ENCODE assay signal across 22 cellular contexts in genomic region chr21:32514275-32515055, GRCh38.
DNase-seq lines count a peak whose midpoint lies in the region; ATAC-seq and TF ChIP-seq lines count a peak whose summit lies in the region.
"Had no signal": no experiment of that assay in that cellular context is flagged by ENCODE, and none has a peak within 500 bp of the region (broad histone marks: within the 10 kb centered on the region; RNA-seq: fewer than 3 reads in every experiment).

No MANE protein-coding gene starts in this region.

- no peak overlapping the region for H3K18ac ChIP-seq in IMR-90 (ENCODE audit: low read depth, low read length)

- H3K4me2 ChIP-seq in IMR-90 (ENCODE audit: low read depth, low read length): no peak overlapping the region

- no peaks in the 10 kb centered on the region for H4K20me1 ChIP-seq in IMR-90 (ENCODE audit: insufficient read depth, low read length)

- H3K27ac Mint-ChIP-seq in activated T-helper 17 cell treated with anti-CD3 and anti-CD28 coated beads, Interleukin-2, amount 50 U/mL, for 72 hours: peak overlapping the region; percentile 56
- no peak overlapping the region for H3K27ac Mint-ChIP-seq in activated T-cell treated with anti-CD3 and anti-CD28 coated beads, Interleukin-2, amount 50 U/mL, for 24 hours
- H3K27ac Mint-ChIP-seq: CD14-positive monocyte; HFFc6; T-helper 1 cell treated with Interleukin-12 subunit alpha and Interleukin-12 subunit beta and Interleukin-4 antibody, amounts not matched to agents 30 μg/mL and 1 μg/mL, for 36 hours had no signal

- H3K27me3 ChIP-seq in IMR-90 (ENCODE audit: control insufficient read depth, insufficient read depth, low read length): no peaks in the 10 kb centered on the region
- H3K27me3 ChIP-seq in dorsolateral prefrontal cortex: no peaks in the 10 kb centered on the region
- H3K27me3 ChIP-seq: BE2C, MG63 had no signal

- H2BK15ac ChIP-seq in IMR-90 (ENCODE audit: low read depth, low read length): no peak overlapping the region

- peaks cover 2% of the 10 kb centered on the region; the same call in 1 of the 2 replicates for H3K9me3 ChIP-seq in IMR-90 (ENCODE audit: control insufficient read depth, insufficient read depth, low read length)

- no peak for TF ChIP-seq RAD21 in IMR-90 (IDR thresholded peaks at IDR 0.05; ENCODE audit: low read length)

- intact Hi-C loops in IMR-90 (cut with micrococcal nuclease) (no loop called here), dorsolateral prefrontal cortex (cut with DNase I) (no loop called here)

- no peak for ATAC-seq in IMR-90 (ENCODE audit: low read depth)
- no peak for ATAC-seq in activated T-helper 17 cell treated with anti-CD3 and anti-CD28 coated beads, Interleukin-2, amount 50 U/mL, for 72 hours (replicated peaks)
- no peak for ATAC-seq in HG03159 (IDR thresholded peaks at IDR 0.05; ENCODE audit: unreplicated experiment)

- H2BK20ac ChIP-seq in IMR-90 (ENCODE audit: low read depth, low read length): no peak overlapping the region

- 0 out of 2 replicates have a peak overlapping the region, but pooled peaks have one; percentile 14 for H2AK5ac ChIP-seq in IMR-90 (ENCODE audit: low read depth, low read length)

- H4K5ac ChIP-seq in IMR-90 (ENCODE audit: low read depth, low read length): no peak overlapping the region

- H3K4me3 ChIP-seq in IMR-90 (ENCODE audit: insufficient read depth, low read depth, low read length): no peak overlapping the region
- no peak overlapping the region for H3K4me3 ChIP-seq in dorsolateral prefrontal cortex
- H3K4me3 ChIP-seq: GM23248, MG63 had no signal

- no peaks in the 10 kb centered on the region for H3K79me1 ChIP-seq in IMR-90 (ENCODE audit: low read depth in 1 of 2, low read length in 2 of 2)

- no peak for DNase-seq in IMR-90
- DNase-seq in dorsolateral prefrontal cortex: peak in 1 of 10 donors; percentile 25
- peak in 10 of 49 donors; percentile 3 to 72 (median 13) for DNase-seq in substantia nigra (lab: John Stamatoyannopoulos, UW)
- DNase-seq in NCI-H1092 (lab: John Stamatoyannopoulos, UW): no peak
- no peak for DNase-seq in activated T-cell treated with anti-CD3 and anti-CD28 coated beads, Interleukin-2, amount 50 U/mL, for 24 hours
- DNase-seq: BE2C; Calu3; CD8-positive, alpha-beta memory T cell; GM23248; H7; HFFc6; KG1; MG63; NCI-H1417; NCI-H1694; NCI-H2029 treated with DMSO at 0.1 percent for 48 hours; NCI-H526 treated with DMSO at 0.1 percent for 48 hours; SHP77 treated with DMSO at 0.1 percent for 48 hours had no signal

- H3K4me1 ChIP-seq in IMR-90 (ENCODE audit: control insufficient read depth, insufficient read depth, low read length): peaks cover 4% of the 10 kb centered on the region; the same call in 1 of the 2 replicates
- H3K4me1 ChIP-seq: BE2C had no signal

- BruUV-seq in IMR-90 (replicated peaks; lab: Mats Ljungman, UMichigan): no TSS peak

- POLR2A ChIA-PET in IMR-90 (lab: Charles Lee; ENCODE audit: unreplicated experiment): no interaction called here

- WGBS in IMR-90 (ENCODE audit: extremely low coverage in 2 of 2, insufficient read length in 1 of 2), 2 experiments: no CpG with 5 or more reads among the region's 12 CpGs

- no peak for TF ChIP-seq POLR2A in IMR-90 (IDR thresholded peaks at IDR 0.05; ENCODE audit: low read depth, low read length)

- H3K9ac ChIP-seq in IMR-90 (ENCODE audit: low read depth, low read length): no peak overlapping the region
- H3K9ac ChIP-seq: GM23248 had no signal

- no peak overlapping the region for H4K8ac ChIP-seq in IMR-90 (ENCODE audit: low read depth in 2 of 2, low read length in 2 of 2)

- no peak overlapping the region for H3K4ac ChIP-seq in IMR-90 (ENCODE audit: low read depth, low read length)

- no peak overlapping the region for H3K4me3 Mint-ChIP-seq in activated T-helper 17 cell treated with anti-CD3 and anti-CD28 coated beads, Interleukin-2, amount 50 U/mL, for 72 hours
- no peak overlapping the region for H3K4me3 Mint-ChIP-seq in activated T-cell treated with anti-CD3 and anti-CD28 coated beads, Interleukin-2, amount 50 U/mL, for 24 hours
- H3K4me3 Mint-ChIP-seq: CD14-positive monocyte; CD8-positive, alpha-beta memory T cell; HFFc6; T-helper 1 cell treated with Interleukin-12 subunit alpha and Interleukin-12 subunit beta and Interleukin-4 antibody, amounts not matched to agents 30 μg/mL and 1 μg/mL, for 36 hours had no signal

- no peak overlapping the region for H3K56ac ChIP-seq in IMR-90 (ENCODE audit: extremely low read depth, insufficient read depth, low read length)

- no peaks in the 10 kb centered on the region for H3K4me1 Mint-ChIP-seq in activated T-helper 17 cell treated with anti-CD3 and anti-CD28 coated beads, Interleukin-2, amount 50 U/mL, for 72 hours
- H3K4me1 Mint-ChIP-seq in activated T-cell treated with anti-CD3 and anti-CD28 coated beads, Interleukin-2, amount 50 U/mL, for 24 hours (ENCODE audit: low read depth): peaks cover 5% of the 10 kb centered on the region

- H2BK5ac ChIP-seq in IMR-90 (ENCODE audit: low read depth, low read length, poor library complexity, severe bottlenecking): no peak overlapping the region

- H3K36me3 ChIP-seq in IMR-90 (ENCODE audit: control insufficient read depth, insufficient read depth, low read length): no peaks in the 10 kb centered on the region
- H3K36me3 ChIP-seq: BE2C, MG63 had no signal

- H2BK120ac ChIP-seq in IMR-90 (ENCODE audit: low read depth, low read length): no peak overlapping the region

- no peak overlapping the region for H3K14ac ChIP-seq in IMR-90 (replicated peaks; ENCODE audit: low read depth, low read length)

- in situ Hi-C loops in IMR-90 (cut with MboI; ENCODE audit: low sequenced_read_pairs): no loop called here

- H3K9me3 Mint-ChIP-seq in activated T-helper 17 cell treated with anti-CD3 and anti-CD28 coated beads, Interleukin-2, amount 50 U/mL, for 72 hours: no peaks in the 10 kb centered on the region
- H3K9me3 Mint-ChIP-seq in activated T-cell treated with anti-CD3 and anti-CD28 coated beads, Interleukin-2, amount 50 U/mL, for 24 hours: peaks cover 3% of the 10 kb centered on the region
- H3K9me3 Mint-ChIP-seq: CD8-positive, alpha-beta memory T cell; T-helper 1 cell treated with Interleukin-12 subunit alpha and Interleukin-12 subunit beta and Interleukin-4 antibody, amounts not matched to agents 30 μg/mL and 1 μg/mL, for 36 hours had no signal

- peaks cover 20% of the 10 kb centered on the region for H3K36me3 Mint-ChIP-seq in activated T-helper 17 cell treated with anti-CD3 and anti-CD28 coated beads, Interleukin-2, amount 50 U/mL, for 72 hours (ENCODE audit: low read depth)
- H3K36me3 Mint-ChIP-seq in activated T-cell treated with anti-CD3 and anti-CD28 coated beads, Interleukin-2, amount 50 U/mL, for 24 hours (ENCODE audit: low read depth): peaks cover 30% of the 10 kb centered on the region
- H3K36me3 Mint-ChIP-seq: CD14-positive monocyte had no signal

- no peak overlapping the region for H4K91ac ChIP-seq in IMR-90 (ENCODE audit: insufficient read depth, low read depth, low read length)

- CTCF ChIA-PET in IMR-90 (lab: Yijun Ruan, JAX): no interaction called here

- no peak overlapping the region for H3K27ac ChIP-seq in IMR-90 (ENCODE audit: insufficient read depth, low read length)
- H3K27ac ChIP-seq in dorsolateral prefrontal cortex: peak overlapping the region in 30 of 59 donors; percentile 4 to 70 (median 28)
- H3K27ac ChIP-seq in substantia nigra (ENCODE audit: low read depth, low read length, poor library complexity, severe bottlenecking): peak overlapping the region; percentile 42
- H3K27ac ChIP-seq: GM23248 had no signal

- H3K9me1 ChIP-seq in IMR-90 (ENCODE audit: insufficient read depth, low read length): peaks cover 8% of the 10 kb centered on the region

- H2AK9ac ChIP-seq in IMR-90 (replicated peaks; ENCODE audit: low read depth, low read length, poor library complexity): no peak overlapping the region

- H3K23ac ChIP-seq in IMR-90 (ENCODE audit: low read depth, low read length): no peak overlapping the region

- dilution Hi-C loops in IMR-90 (cut with HindIII; ENCODE audit: low sequenced_read_pairs, unreplicated experiment): no loop called here

- H3K27me3 Mint-ChIP-seq in activated T-helper 17 cell treated with anti-CD3 and anti-CD28 coated beads, Interleukin-2, amount 50 U/mL, for 72 hours: no peaks in the 10 kb centered on the region
- H3K27me3 Mint-ChIP-seq in activated T-cell treated with anti-CD3 and anti-CD28 coated beads, Interleukin-2, amount 50 U/mL, for 24 hours: no peaks in the 10 kb centered on the region
- H3K27me3 Mint-ChIP-seq: CD8-positive, alpha-beta memory T cell had no signal

- no peak for TF ChIP-seq CTCF in IMR-90 (conservative IDR thresholded peaks at IDR 0.05; ENCODE audit: low read depth, low read length)
- no peak for TF ChIP-seq CTCF in dorsolateral prefrontal cortex (IDR thresholded peaks at IDR 0.05 in 54 of 56, conservative IDR thresholded peaks at IDR 0.05 in 2 of 56; ENCODE audit: low read depth in 1 of 56, partially characterized antibody in 56 of 56)

- peak overlapping the region; percentile 17 for H2AFZ ChIP-seq in IMR-90 (replicated peaks; ENCODE audit: low read length, poor library complexity)
- H2AFZ ChIP-seq: GM23248 had no signal

TF ChIP-seq in IMR-90, 13 proteins besides CTCF, POLR2A, EP300 and RAD21:
- no peak for TF ChIP-seq NFE2L2 (IDR thresholded peaks at IDR 0.05; ENCODE audit: low read depth, low read length)
- no peak for TF ChIP-seq CEBPB (IDR thresholded peaks at IDR 0.05; ENCODE audit: low read depth, low read length)
- no peak for TF ChIP-seq RCOR1 (IDR thresholded peaks at IDR 0.05; ENCODE audit: insufficient replicate concordance, low read length)
- no peak for TF ChIP-seq RFX5 (IDR thresholded peaks at IDR 0.05; ENCODE audit: low read depth, low read length)
- TF ChIP-seq ELK1 (IDR thresholded peaks at IDR 0.05; ENCODE audit: borderline replicate concordance, low read depth, low read length): no peak
- no peak for TF ChIP-seq SMC3 (IDR thresholded peaks at IDR 0.05; ENCODE audit: low read depth, low read length)
- TF ChIP-seq FOS (IDR thresholded peaks at IDR 0.05; ENCODE audit: low read depth, low read length): no peak
- no peak for TF ChIP-seq CHD1 (IDR thresholded peaks at IDR 0.05; ENCODE audit: low read depth, low read length)
